In genomic region chr11:64242920-64243854, GRCh38 we compare ENCODE assay signal across 8 cellular contexts. TPM values are rescaled to one million over a fixed set of nuclear protein-coding genes. Genes with fewer than 3 reads are reported as not detected.
DNase-seq lines count a peak whose midpoint lies in the region; ATAC-seq and TF ChIP-seq lines count a peak whose summit lies in the region.

No MANE protein-coding gene starts in this region.

- no peaks in the 10 kb centered on the region for H3K27me3 Mint-ChIP-seq in CD4-positive, alpha-beta T cell

- peaks cover 30% of the 10 kb centered on the region for H3K36me3 Mint-ChIP-seq in CD4-positive, alpha-beta T cell (ENCODE audit: low read depth)

- no peak overlapping the region for H2AFZ ChIP-seq in osteoblast (ENCODE audit: low read length)

- H3K27me3 ChIP-seq in CD4-positive, alpha-beta T cell (ENCODE audit: control insufficient read depth, insufficient read depth, low read length): no peaks in the 10 kb centered on the region
- H3K27me3 ChIP-seq in colonic mucosa: no peaks in the 10 kb centered on the region
- no peaks in the 10 kb centered on the region for H3K27me3 ChIP-seq in osteoblast (ENCODE audit: insufficient read depth, low read length)
- H3K27me3 ChIP-seq in BE2C: no peaks in the 10 kb centered on the region

- H3K4me2 ChIP-seq in osteoblast (ENCODE audit: insufficient read depth, low read length): peak overlapping the region; percentile 88

- H3K9me3 Mint-ChIP-seq in CD4-positive, alpha-beta T cell: no peaks in the 10 kb centered on the region

- no peak overlapping the region for H3K4me3 ChIP-seq in NB4 (ENCODE audit: low read depth, low read length)
- peak overlapping the region; percentile 95 for H3K4me3 ChIP-seq in colonic mucosa
- H3K4me3 ChIP-seq in osteoblast (ENCODE audit: insufficient read depth, low read length): peak overlapping the region; percentile 87
- H3K4me3 ChIP-seq in BE2C (ENCODE audit: low read depth, low read length): no peak overlapping the region

- POLR2A ChIA-PET in CD4-positive, alpha-beta T cell (lab: Charles Lee): interaction anchor here (0.9 to 6.2 kb wide), 8 partner anchors 12 to 74 kb away, joined by 4 to 69 read pairs (median 13); partner anchors contain the start of genes DNAJC4, ESRRA, FERMT3 and PRDX5

- intact Hi-C loops in CD4-positive, alpha-beta T cell (cut with DNase I, micrococcal nuclease): loop anchor here (2.0 to 5.0 kb wide), 2 partner anchors 36 to 62 kb away; partner anchors contain the start of genes FERMT3 (in 2 of the 2) and ESRRA (in 1 of the 2)
- intact Hi-C loops in colonic mucosa (cut with DNase I): no loop called here

- H3K4me1 Mint-ChIP-seq in CD4-positive, alpha-beta T cell (ENCODE audit: low read depth): peaks cover 55% of the 10 kb centered on the region

- H3K9me3 ChIP-seq in CD4-positive, alpha-beta T cell (ENCODE audit: control insufficient read depth, low read length): no peaks in the 10 kb centered on the region
- H3K9me3 ChIP-seq in colonic mucosa: no peaks in the 10 kb centered on the region
- no peaks in the 10 kb centered on the region for H3K9me3 ChIP-seq in osteoblast (ENCODE audit: low read depth, low read length)
- no peaks in the 10 kb centered on the region for H3K9me3 ChIP-seq in BE2C

- H3K36me3 ChIP-seq in colonic mucosa (no peaks in the 10 kb centered on the region), osteoblast (ENCODE audit: insufficient read depth, low read length) (peaks cover 15% of the 10 kb centered on the region), BE2C (no peaks in the 10 kb centered on the region)

- DNase-seq in CD4-positive, alpha-beta T cell: no peak
- DNase-seq in NB4 (ENCODE audit: low read depth): peak; percentile 49
- DNase-seq in colonic mucosa: no peak
- peak; percentile 81 for DNase-seq in osteoblast (ENCODE audit: insufficient read length, low spot score, missing footprints)
- no peak for DNase-seq in kidney glomerular epithelial cell (lab: John Stamatoyannopoulos, UW)
- no peak for DNase-seq in epidermal melanocyte (ENCODE audit: insufficient read length, low spot score)
- no peak for DNase-seq in midbrain (lab: John Stamatoyannopoulos, UW)
- DNase-seq in BE2C: no peak

- peaks cover 8% of the 10 kb centered on the region for H4K20me1 ChIP-seq in osteoblast (ENCODE audit: insufficient read depth, low read length)

- H3K4me3 Mint-ChIP-seq in CD4-positive, alpha-beta T cell: peak overlapping the region; percentile 81

- no peak overlapping the region for H3K27ac ChIP-seq in CD4-positive, alpha-beta T cell (ENCODE audit: low read depth, low read length)
- H3K27ac ChIP-seq in colonic mucosa (peak overlapping the region; percentile 96), osteoblast (ENCODE audit: low read depth, low read length) (no peak overlapping the region)

- no peak for TF ChIP-seq CTCF in CD4-positive, alpha-beta T cell (IDR thresholded peaks at IDR 0.05)
- TF ChIP-seq CTCF in NB4 (IDR thresholded peaks at IDR 0.05; ENCODE audit: low read depth, low read length) (no peak), colonic mucosa (IDR thresholded peaks at IDR 0.05) (no peak), osteoblast (IDR thresholded peaks at IDR 0.05; ENCODE audit: extremely low read depth, low read depth, low read length) (no peak), BE2C (IDR thresholded peaks at IDR 0.05; ENCODE audit: low read depth, low read length) (no peak)

- peaks cover 13% of the 10 kb centered on the region for H3K4me1 ChIP-seq in colonic mucosa
- peaks cover 33% of the 10 kb centered on the region for H3K4me1 ChIP-seq in osteoblast (ENCODE audit: insufficient read depth, low read length)
- H3K4me1 ChIP-seq in BE2C: peaks cover 4% of the 10 kb centered on the region

- CTCF ChIA-PET in CD4-positive, alpha-beta T cell (lab: Charles Lee): interaction anchor here (1.1 to 3.8 kb wide), 4 partner anchors 8 to 58 kb away, joined by 3 to 12 read pairs (median 7); partner anchors contain the start of gene PLCB3

- peak overlapping the region; percentile 36 to 92 for H3K9ac ChIP-seq in colonic mucosa (ENCODE audit: low read depth in 2 of 2, low read length in 2 of 2)

- ATAC-seq in CD4-positive, alpha-beta T cell (ENCODE audit: poor library complexity): no peak

- no peak for TF ChIP-seq POLR2A in NB4 (IDR thresholded peaks at IDR 0.05; ENCODE audit: extremely low read depth, insufficient read length)

- peak overlapping the region; percentile 100 for H3K27ac Mint-ChIP-seq in CD4-positive, alpha-beta T cell

- peaks cover 42% of the 10 kb centered on the region for H3K79me2 ChIP-seq in osteoblast (ENCODE audit: insufficient read depth, low read length)

RNA-seq across cellular contexts. Expression of gene FKBP2, which starts 2.3 kb away (rescaled TPM):
- total RNA-seq in CD4-positive, alpha-beta T cell: 10 to 100 TPM; 11.2 to 14.6 TPM
- total RNA-seq in colonic mucosa: 100 to 1,000 TPM in 1 of 2 donors, 10 to 100 TPM in 1; 71.7 to 104 TPM
- 31.1 and 32.7 TPM in 2 replicates for total RNA-seq in osteoblast
- polyA plus RNA-seq in BE2C (2012; ENCODE audit: insufficient read depth, insufficient read length, low read depth): 110 TPM

RNA-seq across cellular contexts. Expression of gene PPP1R14B, which starts 3.6 kb away (rescaled TPM):
- 10 to 100 TPM; 17.1 to 21.0 TPM for total RNA-seq in CD4-positive, alpha-beta T cell
- 100 to 1,000 TPM; 113 to 234 TPM for total RNA-seq in colonic mucosa
- total RNA-seq in osteoblast: 136 and 139 TPM in 2 replicates
- polyA plus RNA-seq in BE2C (2012; ENCODE audit: insufficient read depth, insufficient read length, low read depth): 310 TPM

RNA-seq across cellular contexts. Expression of gene PLCB3, which starts 8.1 kb away (rescaled TPM):
- total RNA-seq in CD4-positive, alpha-beta T cell: 1 to 10 TPM; 2.5 to 2.7 TPM
- total RNA-seq in colonic mucosa (100 to 1,000 TPM in 1 of 2 donors, 10 to 100 TPM in 1; 86.9 to 108 TPM), osteoblast (25.3 and 25.6 TPM in 2 replicates)
- 18.9 TPM for polyA plus RNA-seq in BE2C (2012; ENCODE audit: insufficient read depth, insufficient read length, low read depth)

RNA-seq across cellular contexts. Expression of gene VEGFB, which starts 8.8 kb away (rescaled TPM):
- total RNA-seq in CD4-positive, alpha-beta T cell: 10 to 100 TPM; 39.7 to 48.7 TPM
- total RNA-seq in colonic mucosa: 10 to 100 TPM; 25.9 to 59.5 TPM
- total RNA-seq in osteoblast: 37.6 and 41.5 TPM in 2 replicates
- polyA plus RNA-seq in BE2C (2012; ENCODE audit: insufficient read depth, insufficient read length, low read depth): 31.4 TPM

RNA-seq across cellular contexts. Expression of gene DNAJC4, which starts 12.8 kb away (rescaled TPM):
- total RNA-seq in CD4-positive, alpha-beta T cell: 10 to 100 TPM; 35.9 to 37.9 TPM
- total RNA-seq in colonic mucosa: 10 to 100 TPM; 39.9 to 50.3 TPM
- 8.0 and 9.8 TPM in 2 replicates for total RNA-seq in osteoblast
- 20.3 TPM for polyA plus RNA-seq in BE2C (2012; ENCODE audit: insufficient read depth, insufficient read length, low read depth)

Comparison
In these comparisons a context has a peak if more than half of its experiments do, and no peak if none do; other contexts are left out.
1. DNase-seq: peak in NB4 (single experiment) and osteoblast (single experiment); none in CD4-positive, alpha-beta T cell (0 of 10), colonic mucosa (single experiment), kidney glomerular epithelial cell (single experiment), epidermal melanocyte (single experiment), midbrain (single experiment) and BE2C (single experiment).
2. H3K4me3 ChIP-seq: peak in colonic mucosa (single experiment) and osteoblast (single experiment); none in NB4 (single experiment) and BE2C (single experiment).